In genomic region chr4:78057135-78057599, GRCh38 we compare ENCODE assay signal across 1 cellular context.
TF ChIP-seq lines count a peak whose summit lies in the region.

Gene FRAS1, plus strand, starts transcription at chr4:78057323. Its CDS starts 687 bp downstream, at chr4:78058010.

TF ChIP-seq in HEK293, 187 proteins besides CTCF, POLR2A, EP300 and RAD21 (continued from another document and continues in another):
- TF ChIP-seq BCL11B (tag by site-specific recombination; IDR thresholded peaks at IDR 0.05; ENCODE audit: low read depth) (no peak), ELK4 (IDR thresholded peaks at IDR 0.05; ENCODE audit: borderline replicate concordance, low read depth, low read length) (no peak), KLF7 (tag by site-specific recombination; IDR thresholded peaks at IDR 0.05; ENCODE audit: borderline replicate concordance) (no peak), ZNF404 (tag by site-specific recombination; IDR thresholded peaks at IDR 0.05) (no peak), REPIN1 (tag by site-specific recombination; IDR thresholded peaks at IDR 0.05; ENCODE audit: low read depth) (no peak), ZBTB26 (tag by site-specific recombination; optimal IDR thresholded peaks at IDR 0.05) (no peak), SP3 (tag by site-specific recombination; IDR thresholded peaks at IDR 0.05) (peak; percentile 68), MEIS1 (CRISPR knock-in tag; IDR thresholded peaks at IDR 0.05; ENCODE audit: borderline replicate concordance) (no peak), ZBTB48 (tag by site-specific recombination; IDR thresholded peaks at IDR 0.05) (no peak), KLF16 (tag by site-specific recombination; IDR thresholded peaks at IDR 0.05) (peak; percentile 58; the same call in 1 of the 2 replicates), ZNF426 (tag by site-specific recombination; IDR thresholded peaks at IDR 0.05) (no peak), ZNF274 (IDR thresholded peaks at IDR 0.05; ENCODE audit: low read length) (no peak), ZNF274 (tag by site-specific recombination; IDR thresholded peaks at IDR 0.05; ENCODE audit: borderline replicate concordance) (no peak), ZXDB (tag by site-specific recombination; IDR thresholded peaks at IDR 0.05) (no peak), ZNF560 (tag by site-specific recombination; IDR thresholded peaks at IDR 0.05; ENCODE audit: borderline replicate concordance) (no peak), FEZF1 (tag by site-specific recombination; IDR thresholded peaks at IDR 0.05) (no peak), ZNF146 (tag by site-specific recombination; IDR thresholded peaks at IDR 0.05) (no peak), ZNF280C (tag by site-specific recombination; IDR thresholded peaks at IDR 0.05) (no peak), SP7 (tag by site-specific recombination; IDR thresholded peaks at IDR 0.05) (no peak), ZNF621 (tag by site-specific recombination; IDR thresholded peaks at IDR 0.05) (no peak), ZNF658 (tag by site-specific recombination; IDR thresholded peaks at IDR 0.05) (no peak), PBX3 (CRISPR knock-in tag; IDR thresholded peaks at IDR 0.05) (0 out of 2 replicates have a peak, but pooled peaks have one; percentile 14), OSR2 (tag by site-specific recombination; IDR thresholded peaks at IDR 0.05) (peak; percentile 44; the same call in 1 of the 2 replicates), SETDB1 (IDR thresholded peaks at IDR 0.05; ENCODE audit: insufficient read length, low read length) (no peak), ZNF18 (tag by site-specific recombination; IDR thresholded peaks at IDR 0.05) (no peak), KLF10 (tag by site-specific recombination; IDR thresholded peaks at IDR 0.05) (peak; percentile 72), ZNF157 (tag by site-specific recombination; IDR thresholded peaks at IDR 0.05) (no peak), ZNF175 (tag by site-specific recombination; IDR thresholded peaks at IDR 0.05) (no peak), ZNF266 (tag by site-specific recombination; IDR thresholded peaks at IDR 0.05; ENCODE audit: low read depth) (no peak), ZNF292 (tag by site-specific recombination; IDR thresholded peaks at IDR 0.05; ENCODE audit: borderline replicate concordance, low read depth) (no peak), ZNF830 (tag by site-specific recombination; IDR thresholded peaks at IDR 0.05; ENCODE audit: low read depth) (no peak), KLF9 (tag by site-specific recombination; IDR thresholded peaks at IDR 0.05; ENCODE audit: low read depth) (peak; percentile 83), ZNF132 (tag by site-specific recombination; IDR thresholded peaks at IDR 0.05; ENCODE audit: borderline replicate concordance) (no peak), IKZF3 (tag by site-specific recombination; IDR thresholded peaks at IDR 0.05) (no peak), ZNF174 (tag by site-specific recombination; IDR thresholded peaks at IDR 0.05) (no peak), ZNF561 (tag by site-specific recombination; IDR thresholded peaks at IDR 0.05; ENCODE audit: borderline replicate concordance) (no peak), PATZ1 (tag by site-specific recombination; IDR thresholded peaks at IDR 0.05) (no peak; the same call in 1 of the 2 replicates), ZBTB44 (tag by site-specific recombination; IDR thresholded peaks at IDR 0.05) (no peak), ZNF529 (tag by site-specific recombination; IDR thresholded peaks at IDR 0.05; ENCODE audit: insufficient replicate concordance) (no peak), ZNF423 (tag by site-specific recombination; IDR thresholded peaks at IDR 0.05) (peak; percentile 74; the same call in 1 of the 2 replicates), ZNF23 (tag by site-specific recombination; IDR thresholded peaks at IDR 0.05; ENCODE audit: borderline replicate concordance) (no peak), REST (tag by site-specific recombination; IDR thresholded peaks at IDR 0.05) (no peak), ZNF664 (tag by site-specific recombination; IDR thresholded peaks at IDR 0.05) (no peak), ZNF670 (tag by site-specific recombination; IDR thresholded peaks at IDR 0.05; ENCODE audit: low read depth) (no peak), ZNF660 (tag by site-specific recombination; IDR thresholded peaks at IDR 0.05) (peak; percentile 43; the same call in 1 of the 2 replicates), ZBTB11 (tag by site-specific recombination; conservative IDR thresholded peaks at IDR 0.05; ENCODE audit: low read depth) (no peak)
